ENCODE assay signal across 8 cellular contexts in the genomic region with DNA sequence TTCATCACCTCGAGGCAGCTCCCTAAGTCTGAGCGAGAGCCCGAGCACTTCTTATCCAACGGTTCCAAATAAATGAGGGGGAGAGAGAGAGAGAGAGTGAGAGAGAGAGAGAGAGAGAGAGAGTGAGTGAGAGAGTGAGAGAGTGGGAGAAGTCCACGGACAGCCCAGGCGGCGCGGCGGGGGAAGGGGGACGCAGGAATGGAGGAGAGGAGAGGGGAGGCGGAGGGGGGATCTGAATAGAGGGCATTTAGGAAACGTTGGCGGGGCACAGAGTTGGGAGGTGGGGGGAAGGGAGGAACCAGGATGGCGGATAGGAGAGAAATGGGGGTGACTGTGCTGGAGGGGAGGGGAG. TPM values are rescaled to one million over a fixed set of nuclear protein-coding genes. Genes with fewer than 3 reads are reported as not detected.
DNase-seq lines count a peak whose midpoint lies in the region; ATAC-seq lines count a peak whose summit lies in the region.

No MANE protein-coding gene starts in this region.

- H3K27ac Mint-ChIP-seq in naive B cell = peak overlapping the region; percentile 3 to 98 (median 92)

- no peaks in the 10 kb centered on the region for H3K27me3 Mint-ChIP-seq in naive B cell

- peak overlapping the region; percentile 68 for H3K27ac ChIP-seq in ectodermal cell (ENCODE audit: insufficient read depth, low read depth, low read length, poor library complexity, severe bottlenecking)

- H3K36me3 Mint-ChIP-seq in naive B cell = peaks cover 0 to 7% of the 10 kb centered on the region in 2 donors

- DNase-seq in NCI-H69 (lab: John Stamatoyannopoulos, UW) (peak; percentile 71), naive B cell (no peak), SHP77 treated with DMSO at 0.1 percent for 48 hours (lab: John Stamatoyannopoulos, UW) (no peak), epidermal melanocyte (ENCODE audit: insufficient read length, low spot score) (no peak)
- no peak for DNase-seq in activated CD4-positive, alpha-beta T cell treated with anti-CD3 and anti-CD28 coated beads for 4 hours

- peaks cover 34 to 58% (median 41%) of the 10 kb centered on the region in 3 donors for H3K4me1 Mint-ChIP-seq in naive B cell

- peak overlapping the region; percentile 85 to 99 (median 89) for H3K4me3 Mint-ChIP-seq in naive B cell

- ATAC-seq in GM18511 (IDR thresholded peaks at IDR 0.05; ENCODE audit: unreplicated experiment) = peak; percentile 1
- ATAC-seq in naive B cell (ENCODE audit: low read depth in 2 of 2) = peak; percentile 1
- ATAC-seq in GM21529 (IDR thresholded peaks at IDR 0.05; ENCODE audit: unreplicated experiment) = no peak

- H3K36me3 ChIP-seq in ectodermal cell (ENCODE audit: control insufficient read depth, insufficient read depth, low read length) = no peaks in the 10 kb centered on the region

- no peaks in the 10 kb centered on the region for H3K9me3 Mint-ChIP-seq in naive B cell

- peak overlapping the region; percentile 88 for H3K4me3 ChIP-seq in ectodermal cell (ENCODE audit: insufficient read depth, low read depth, low read length)

- peaks cover 18% of the 10 kb centered on the region for H3K4me1 ChIP-seq in ectodermal cell (ENCODE audit: control insufficient read depth, insufficient read depth, low read length)

- no peaks in the 10 kb centered on the region for H3K9me3 ChIP-seq in ectodermal cell (ENCODE audit: control insufficient read depth, low read length)

- WGBS in ectodermal cell, 2 experiments = 0 to 2% methylated on average over 14 of the region's 14 CpGs

- H3K27me3 ChIP-seq in ectodermal cell (ENCODE audit: control insufficient read depth, insufficient read depth, low read length, poor library complexity, severe bottlenecking) = no peaks in the 10 kb centered on the region

RNA-seq across cellular contexts. Expression of gene BASP1, which starts 0.5 kb away (rescaled TPM):
- polyA plus RNA-seq in ectodermal cell (2013, experiment 1 of 4) = 168 TPM
- polyA plus RNA-seq in ectodermal cell (2013, experiment 2 of 4) = 174 TPM
- polyA plus RNA-seq in ectodermal cell (2013, experiment 3 of 4) = 178 TPM
- polyA plus RNA-seq in ectodermal cell (2013, experiment 4 of 4) = 208 TPM
- polyA plus RNA-seq in naive B cell (ENCODE audit: low read depth in 6 of 6) = 100 to 1,000 TPM in 2 of 6 donors, 10 to 100 TPM in 4; 64.4 to 149 (median 82.2) TPM
